9 cellular contexts compared by ENCODE assay signal in genomic region chr7:18570890-18571478, GRCh38.
A peak's percentile ranks its signal among the peaks of the same experiment; 100 is the strongest.
DNase-seq lines count a peak whose midpoint lies in the region; ATAC-seq and TF ChIP-seq lines count a peak whose summit lies in the region.
"Had no signal": no experiment of that assay in that cellular context is flagged by ENCODE, and none has a peak within 500 bp of the region (broad histone marks: within the 10 kb centered on the region; RNA-seq: fewer than 3 reads in every experiment).

No MANE protein-coding gene starts in this region.

- H3K36me3 ChIP-seq in HEK293 (ENCODE audit: control insufficient read depth in 2 of 2, insufficient read depth in 1 of 2, low read length in 2 of 2) (no peaks in the 10 kb centered on the region), gastroesophageal sphincter (peaks cover 0 to 10% of the 10 kb centered on the region in 2 donors), tibial nerve (no peaks in the 10 kb centered on the region)

- peak; percentile 29 for DNase-seq in AG09309 (ENCODE audit: low read depth)
- DNase-seq in RPMI7951 (ENCODE audit: low read depth) = peak; percentile 67
- DNase-seq in tibial nerve (ENCODE audit: low spot score in 2 of 2) = no peak
- no peak for DNase-seq in NCI-H187 (lab: John Stamatoyannopoulos, UW)
- DNase-seq in ureter (ENCODE audit: low spot score) = no peak
- DNase-seq: activated naive CD8-positive, alpha-beta T cell treated with anti-CD3 and anti-CD28 coated beads, Interleukin-2, amount 10 ng/mL, durations not matched to agents 7 days and 5 days had no signal

- 49 to 58% methylated on average over 3 of the region's 3 CpGs for WGBS in gastroesophageal sphincter (ENCODE audit: low coverage in 1 of 2), 2 donors
- 38 to 48% methylated on average over 3 of the region's 3 CpGs for WGBS in tibial nerve, 2 donors

- peak; percentile 52 for TF ChIP-seq CTCF in AG09309 (IDR thresholded peaks at IDR 0.05; ENCODE audit: control insufficient read depth, insufficient read depth, low read depth, low read length, missing control alignments)
- no peak for TF ChIP-seq CTCF in HEK293 (tag by site-specific recombination; IDR thresholded peaks at IDR 0.05)
- TF ChIP-seq CTCF in gastroesophageal sphincter (IDR thresholded peaks at IDR 0.05) = peak; percentile 9 to 44 (median 24)
- TF ChIP-seq CTCF in tibial nerve (IDR thresholded peaks at IDR 0.05) = peak; percentile 25 to 46 (median 37)

- H3K27me3 ChIP-seq in gastroesophageal sphincter (no peaks in the 10 kb centered on the region), tibial nerve (no peaks in the 10 kb centered on the region)

- no peak overlapping the region for H3K4me3 ChIP-seq in AG09309 (ENCODE audit: control insufficient read depth, low read depth, low read length)
- no peak overlapping the region for H3K4me3 ChIP-seq in HEK293 (ENCODE audit: low read depth, low read length)
- H3K4me3 ChIP-seq in gastroesophageal sphincter = no peak overlapping the region
- H3K4me3 ChIP-seq in tibial nerve = no peak overlapping the region

- TF ChIP-seq EP300 in gastroesophageal sphincter (IDR thresholded peaks at IDR 0.05) = no peak
- no peak for TF ChIP-seq EP300 in tibial nerve (IDR thresholded peaks at IDR 0.05)

- no peak for TF ChIP-seq POLR2A in gastroesophageal sphincter (IDR thresholded peaks at IDR 0.05)
- no peak for TF ChIP-seq POLR2A in tibial nerve (IDR thresholded peaks at IDR 0.05)

- POLR2A ChIA-PET in HEK293 (lab: Yijun Ruan, JAX) = interaction anchor here (0.6 kb wide), 1 partner anchor 214 kb away, joined by 4 read pairs; no protein-coding TSS in a partner anchor

- H3K9me3 ChIP-seq in HEK293 (ENCODE audit: control insufficient read depth, insufficient read depth, low read depth, low read length) (no peaks in the 10 kb centered on the region), gastroesophageal sphincter (no peaks in the 10 kb centered on the region), tibial nerve (no peaks in the 10 kb centered on the region)

- H3K4me1 ChIP-seq in HEK293 (ENCODE audit: control insufficient read depth, insufficient read depth, low read length) (no peaks in the 10 kb centered on the region), gastroesophageal sphincter (peaks cover 0 to 7% (median 0%) of the 10 kb centered on the region in 3 donors), tibial nerve (peaks cover 0 to 4% (median 0%) of the 10 kb centered on the region in 4 donors)

- no peak overlapping the region for H3K27ac ChIP-seq in HEK293 (ENCODE audit: extremely low read depth, low read depth, low read length)
- H3K27ac ChIP-seq in gastroesophageal sphincter = no peak overlapping the region
- H3K27ac ChIP-seq in tibial nerve = no peak overlapping the region

- CTCF ChIA-PET in HEK293 (lab: Yijun Ruan, JAX) = interaction anchor here (0.6 to 3.7 kb wide), 10 partner anchors 21 to 889 kb away, joined by 3 to 36 read pairs (median 4); no protein-coding TSS in a partner anchor

- ATAC-seq in gastroesophageal sphincter = no peak
- no peak for ATAC-seq in HG03095 (IDR thresholded peaks at IDR 0.05; ENCODE audit: unreplicated experiment)

TF ChIP-seq in HEK293, 187 proteins besides CTCF, POLR2A, EP300 and RAD21:
- TF ChIP-seq SP2 (tag by site-specific recombination; IDR thresholded peaks at IDR 0.05) (no peak), ZNF654 (tag by site-specific recombination; IDR thresholded peaks at IDR 0.05; ENCODE audit: low read depth) (peak; percentile 33; the same call in 1 of the 2 replicates)

Comparison
In these comparisons a context has a peak if more than half of its experiments do, and no peak if none do; other contexts are left out.
1. DNase-seq: peak in AG09309 (single experiment) and RPMI7951 (single experiment); none in tibial nerve (0 of 2), NCI-H187 (0 of 2) and ureter (single experiment).